Comparison of ENCODE assay signal across 7 cellular contexts in genomic region chr5:56950626-56951130, GRCh38. TPM values are rescaled to one million over a fixed set of nuclear protein-coding genes. Genes with fewer than 3 reads are reported as not detected.
DNase-seq lines count a peak whose midpoint lies in the region; ATAC-seq and TF ChIP-seq lines count a peak whose summit lies in the region.

No MANE protein-coding gene starts in this region.

- H3K27me3 Mint-ChIP-seq in mesothelial cell of epicardium (ENCODE audit: low read depth) = peaks cover 3% of the 10 kb centered on the region

- peak overlapping the region; percentile 93 for H3K4me3 Mint-ChIP-seq in mesothelial cell of epicardium

- DNase-seq in GM13976 (ENCODE audit: low spot score) (peak; percentile 72), NOMO-1 (lab: John Stamatoyannopoulos, UW; ENCODE audit: unreplicated experiment in 2 of 2) (peak; percentile 29 to 60), activated T-cell treated with anti-CD3 and anti-CD28 coated beads for 24 hours (ENCODE audit: low read depth) (peak; percentile 38), epithelial cell of esophagus (ENCODE audit: low read depth) (peak; percentile 63), mesothelial cell of epicardium (ENCODE audit: low spot score in 2 of 2, unreplicated experiment in 2 of 2) (peak; percentile 63 to 77)
- DNase-seq in stimulated activated CD8-positive, alpha-beta memory T cell treated with anti-CD3 and anti-CD28 coated beads, Interleukin-4, amount 100 ng/mL, for 24 hours (ENCODE audit: low read depth) = peak; percentile 31

- H3K27ac Mint-ChIP-seq in mesothelial cell of epicardium = peak overlapping the region; percentile 97

- peak; percentile 42 for ATAC-seq in HG02678 (IDR thresholded peaks at IDR 0.05; ENCODE audit: unreplicated experiment)

- H3K4me1 Mint-ChIP-seq in mesothelial cell of epicardium = peaks cover 19% of the 10 kb centered on the region

- TF ChIP-seq CTCF in GM13976 (IDR thresholded peaks at IDR 0.05; ENCODE audit: borderline replicate concordance, control extremely low read depth, extremely low read depth, insufficient read depth, missing control alignments) = no peak
- no peak for TF ChIP-seq CTCF in epithelial cell of esophagus (IDR thresholded peaks at IDR 0.05; ENCODE audit: insufficient read depth, low read depth, low read length, missing control alignments)
- TF ChIP-seq CTCF in mesothelial cell of epicardium (IDR thresholded peaks at IDR 0.05; ENCODE audit: unreplicated experiment) = no peak

- H3K9me3 Mint-ChIP-seq in mesothelial cell of epicardium = no peaks in the 10 kb centered on the region

- in situ Hi-C loops in GM13976 (cut with MboI; ENCODE audit: low sequenced_read_pairs, unreplicated experiment) = no loop called here

- H3K4me3 ChIP-seq in epithelial cell of esophagus (ENCODE audit: low read length) = peak overlapping the region; percentile 81

- H3K36me3 Mint-ChIP-seq in mesothelial cell of epicardium = peaks cover 6% of the 10 kb centered on the region

RNA-seq across cellular contexts. Expression of gene MIER3, which starts 1.2 kb away (rescaled TPM):
- total RNA-seq in mesothelial cell of epicardium = 31.1 to 40.8 TPM (median 37.2 TPM) in 3 replicates

RNA-seq across cellular contexts. Expression of gene SETD9, which starts 41.3 kb away (rescaled TPM):
- 13.1 to 15.6 TPM (median 15.2 TPM) in 3 replicates for total RNA-seq in mesothelial cell of epicardium

Comparison
In these comparisons a context has a peak if more than half of its experiments do, and no peak if none do; other contexts are left out.
1. Peak in every context shown above with its lines: DNase-seq, ATAC-seq and H3K4me3 ChIP-seq.